Comparison of ENCODE assay signal across 8 cellular contexts in the genomic region with DNA sequence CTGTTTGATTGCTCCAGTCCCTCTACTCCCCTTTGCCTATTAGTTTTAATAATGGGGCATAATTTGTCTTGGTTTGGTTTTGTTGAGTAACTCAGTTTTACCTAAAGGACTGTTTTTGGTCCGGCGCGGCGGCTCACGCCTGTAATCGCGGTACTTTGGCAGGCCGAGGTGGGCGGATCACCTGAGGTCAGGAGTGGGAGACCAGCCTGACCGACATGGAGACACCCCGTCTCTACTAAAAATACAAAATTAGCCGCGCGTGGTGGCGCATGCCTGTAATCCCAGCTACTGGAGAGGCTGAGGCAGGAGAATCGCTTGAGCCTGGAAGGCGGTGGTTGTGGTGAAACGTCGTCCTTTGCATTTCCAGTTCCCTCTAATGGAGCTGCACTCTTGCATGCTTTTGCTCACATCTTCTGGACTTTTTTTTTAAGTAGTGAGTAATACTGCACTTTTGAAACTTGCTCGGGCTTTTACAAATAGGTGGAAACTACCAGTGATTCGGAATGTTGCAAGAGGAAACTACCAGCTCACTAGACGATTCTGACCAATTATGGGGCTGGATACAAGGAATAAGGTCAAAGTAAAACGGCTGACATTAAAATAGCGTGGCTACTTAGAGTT. TPM values are rescaled to one million over a fixed set of nuclear protein-coding genes. Genes with fewer than 3 reads are reported as not detected.
DNase-seq lines count a peak whose midpoint lies in the region; ATAC-seq, FAIRE-seq and TF ChIP-seq lines count a peak whose summit lies in the region.

No MANE protein-coding gene starts in this region.

- DNase-seq in T-helper 1 cell (no peak), OCI-LY7 (ENCODE audit: low spot score) (no peak), GM12878 (ENCODE audit: low read depth, low spot score) (peak; percentile 43), right lobe of liver (peak; percentile 43 to 62 (median 62)), KG1 (lab: John Stamatoyannopoulos, UW) (no peak)
- DNase-seq in stimulated activated effector memory CD8-positive, alpha-beta T cell treated with anti-CD3 and anti-CD28 coated beads, Interleukin-12 subunit alpha, Interleukin-12 subunit beta, amount 100 ng/mL, for 72 hours (ENCODE audit: low spot score in 2 of 2), result peak; percentile 12 to 67

- H3K4me1 Mint-ChIP-seq in T-helper 1 cell treated with Interleukin-12 subunit alpha and Interleukin-12 subunit beta and Interleukin-4 antibody, amounts not matched to agents 30 μg/mL and 1 μg/mL, for 36 hours (ENCODE audit: low read depth), result peaks cover 27% of the 10 kb centered on the region
- H3K4me1 Mint-ChIP-seq in stimulated activated effector memory CD8-positive, alpha-beta T cell treated with anti-CD3 and anti-CD28 coated beads, Interleukin-12 subunit alpha, Interleukin-12 subunit beta, amount 100 ng/mL, for 72 hours, result peaks cover 17% of the 10 kb centered on the region

- no peak for TF ChIP-seq EP300 in GM12878 (IDR thresholded peaks at IDR 0.05; ENCODE audit: borderline replicate concordance in 1 of 2, control insufficient read depth in 1 of 2, low read depth in 2 of 2, low read length in 2 of 2)

- H3K4me3 Mint-ChIP-seq in T-helper 1 cell treated with Interleukin-12 subunit alpha and Interleukin-12 subunit beta and Interleukin-4 antibody, amounts not matched to agents 30 μg/mL and 1 μg/mL, for 36 hours, result peak overlapping the region; percentile 79
- peak overlapping the region; percentile 85 for H3K4me3 Mint-ChIP-seq in stimulated activated effector memory CD8-positive, alpha-beta T cell treated with anti-CD3 and anti-CD28 coated beads, Interleukin-12 subunit alpha, Interleukin-12 subunit beta, amount 100 ng/mL, for 72 hours

- POLR2A ChIA-PET in OCI-LY7 (lab: Charles Lee), result interaction anchor here (0.6 to 1.2 kb wide), 5 partner anchors 22 to 74 kb away, joined by 3 to 4 read pairs (median 3); no protein-coding TSS in a partner anchor
- POLR2A ChIA-PET in GM12878 (lab: Charles Lee), result interaction anchor here (0.6 to 1.4 kb wide), 10 partner anchors 10 to 195 kb away, joined by 3 to 11 read pairs (median 7); a partner anchor contains a TSS

- H3K4me3 ChIP-seq in OCI-LY7 (ENCODE audit: low read depth, low read length, poor library complexity, severe bottlenecking) (peak overlapping the region; percentile 88), GM12878 (peak overlapping the region; percentile 52; the same call in 1 of the 2 replicates), right lobe of liver (peak overlapping the region in 2 of 3 donors; percentile 27 to 85)

- H3K36me3 Mint-ChIP-seq in T-helper 1 cell treated with Interleukin-12 subunit alpha and Interleukin-12 subunit beta and Interleukin-4 antibody, amounts not matched to agents 30 μg/mL and 1 μg/mL, for 36 hours (ENCODE audit: low read depth), result peaks cover 45% of the 10 kb centered on the region
- peaks cover 84% of the 10 kb centered on the region for H3K36me3 Mint-ChIP-seq in stimulated activated effector memory CD8-positive, alpha-beta T cell treated with anti-CD3 and anti-CD28 coated beads, Interleukin-12 subunit alpha, Interleukin-12 subunit beta, amount 100 ng/mL, for 72 hours

- no peaks in the 10 kb centered on the region for H4K20me1 ChIP-seq in OCI-LY7 (ENCODE audit: insufficient read depth, low read length)
- no peaks in the 10 kb centered on the region; the same call in 1 of the 2 replicates for H4K20me1 ChIP-seq in GM12878 (ENCODE audit: control insufficient read depth, insufficient read depth)

- SMC1A ChIA-PET in GM12878 (lab: Charles Lee; ENCODE audit: uncharacterized antibody, unreplicated experiment), result interaction anchor here (0.6 to 3.4 kb wide), 10 partner anchors 8 to 393 kb away, joined by 3 to 12 read pairs (median 4); a partner anchor contains a TSS

- BruUV-seq in OCI-LY7 (replicated peaks; lab: Mats Ljungman, UMichigan) (no TSS peak), GM12878 (replicated peaks; lab: Mats Ljungman, UMichigan) (TSS peak; percentile 77)

- peak overlapping the region; percentile 70 for H3K4me2 ChIP-seq in OCI-LY7 (ENCODE audit: low read length)
- peak overlapping the region; percentile 72 for H3K4me2 ChIP-seq in GM12878 (ENCODE audit: control insufficient read depth, insufficient read depth)

- in situ Hi-C loops in GM12878 (cut with MboI), result no loop called here

- H3K27me3 Mint-ChIP-seq in T-helper 1 cell treated with Interleukin-12 subunit alpha and Interleukin-12 subunit beta and Interleukin-4 antibody, amounts not matched to agents 30 μg/mL and 1 μg/mL, for 36 hours (ENCODE audit: low read depth), result no peaks in the 10 kb centered on the region

- H3K9me3 ChIP-seq in OCI-LY7 (ENCODE audit: low read length) (no peaks in the 10 kb centered on the region), GM12878 (replicated peaks; ENCODE audit: control insufficient read depth, insufficient read depth, low read length) (no peaks in the 10 kb centered on the region), right lobe of liver (no peaks in the 10 kb centered on the region)

- no peak for TF ChIP-seq RAD21 in GM12878 (IDR thresholded peaks at IDR 0.05; ENCODE audit: insufficient read depth, low read depth, low read length)

- peak overlapping the region; percentile 65; the same call in 1 of the 2 replicates for H2AFZ ChIP-seq in OCI-LY7 (ENCODE audit: low read length)
- peak overlapping the region; percentile 0; the same call in 1 of the 2 replicates for H2AFZ ChIP-seq in GM12878 (ENCODE audit: control insufficient read depth, low read depth, low read length)

- FAIRE-seq in GM12878 (lab: Jason Lieb, UNC), result no peak

- H3K79me2 ChIP-seq in OCI-LY7 (ENCODE audit: insufficient read depth, low read depth, low read length) (peaks cover 36% of the 10 kb centered on the region), GM12878 (ENCODE audit: control insufficient read depth, insufficient read depth, low read length) (peaks cover 39% of the 10 kb centered on the region)

- H3K9ac ChIP-seq in GM12878 (ENCODE audit: control insufficient read depth, insufficient read depth, low read length), result peak overlapping the region; percentile 56; the same call in 1 of the 2 replicates

- H3K9me3 Mint-ChIP-seq in T-helper 1 cell treated with Interleukin-12 subunit alpha and Interleukin-12 subunit beta and Interleukin-4 antibody, amounts not matched to agents 30 μg/mL and 1 μg/mL, for 36 hours, result no peaks in the 10 kb centered on the region
- H3K9me3 Mint-ChIP-seq in stimulated activated effector memory CD8-positive, alpha-beta T cell treated with anti-CD3 and anti-CD28 coated beads, Interleukin-12 subunit alpha, Interleukin-12 subunit beta, amount 100 ng/mL, for 72 hours, result no peaks in the 10 kb centered on the region

- peaks cover 64% of the 10 kb centered on the region for H3K36me3 ChIP-seq in OCI-LY7 (ENCODE audit: insufficient read depth, low read length)
- H3K36me3 ChIP-seq in GM12878 (ENCODE audit: control insufficient read depth in 2 of 2, insufficient read depth in 2 of 2, low read length in 1 of 2), result peaks cover 7 to 32% of the 10 kb centered on the region in 2 experiments
- H3K36me3 ChIP-seq in right lobe of liver, result peaks cover 0 to 40% (median 25%) of the 10 kb centered on the region in 4 donors

- ATAC-seq in HG02885 (IDR thresholded peaks at IDR 0.05; ENCODE audit: poor library complexity, unreplicated experiment), result peak; percentile 16
- peak; percentile 49 for ATAC-seq in GM12878
- peak; percentile 1 to 31 (median 22) for ATAC-seq in right lobe of liver
- ATAC-seq in stimulated activated effector memory CD8-positive, alpha-beta T cell treated with anti-CD3 and anti-CD28 coated beads, Interleukin-12 subunit alpha, Interleukin-12 subunit beta, amount 100 ng/mL, for 72 hours, result peak; percentile 55

- WGBS in GM12878 (ENCODE audit: insufficient coverage, insufficient replicate concordance, low lambda C conversion rate, missing lambda C conversion rate), result under 1% methylated on average over 24 of the region's 24 CpGs
- WGBS in right lobe of liver (ENCODE audit: insufficient coverage, low coverage, low lambda C conversion rate, missing lambda C conversion rate), result 47% methylated on average over 23 of the region's 24 CpGs

- H3K27me3 ChIP-seq in GM12878 (replicated peaks in 1 of 2; ENCODE audit: control insufficient read depth in 2 of 2, insufficient read depth in 2 of 2, low read length in 1 of 2), result no peaks in the 10 kb centered on the region
- no peaks in the 10 kb centered on the region for H3K27me3 ChIP-seq in right lobe of liver

- intact Hi-C loops in OCI-LY7 (cut with micrococcal nuclease; ENCODE audit: unreplicated experiment) (loop anchor here (1.0 to 5.0 kb wide), 4 partner anchors 34 to 109 kb away; a partner anchor contains a TSS), GM12878 (cut with micrococcal nuclease; ENCODE audit: unreplicated experiment) (loop anchor here (2.0 kb wide), 1 partner anchor 33 kb away; a partner anchor contains a TSS), right lobe of liver (cut with DNase I) (no loop called here)

- RAD21 ChIA-PET in GM12878 (lab: Charles Lee; ENCODE audit: unreplicated experiment), result interaction anchor here (0.7 to 2.2 kb wide), 8 partner anchors 28 to 175 kb away, joined by 3 to 7 read pairs (median 4); a partner anchor contains a TSS

- H3K4me1 ChIP-seq in OCI-LY7 (ENCODE audit: insufficient read depth, low read length, poor library complexity, severe bottlenecking) (peaks cover 17% of the 10 kb centered on the region), GM12878 (ENCODE audit: control insufficient read depth, insufficient read depth, low read length) (peaks cover 6% of the 10 kb centered on the region; the same call in 1 of the 2 replicates), right lobe of liver (peaks cover 0 to 39% (median 0%) of the 10 kb centered on the region in 4 donors)

- TF ChIP-seq CTCF in OCI-LY7 (conservative IDR thresholded peaks at IDR 0.05; ENCODE audit: low read length) (no peak), GM12878 (IDR thresholded peaks at IDR 0.05 in 2 of 3, conservative IDR thresholded peaks at IDR 0.05 in 1 of 3; ENCODE audit: control insufficient read depth in 2 of 3, extremely low read depth in 1 of 3, insufficient read depth in 1 of 3, low read depth in 3 of 3, low read length in 3 of 3) (no peak), right lobe of liver (IDR thresholded peaks at IDR 0.05) (no peak)

- no peak for TF ChIP-seq POLR2A in GM12878 (IDR thresholded peaks at IDR 0.05; ENCODE audit: low read depth, low read length)
- TF ChIP-seq POLR2A in right lobe of liver (IDR thresholded peaks at IDR 0.05), result no peak

- peak overlapping the region; percentile 88 for H3K27ac Mint-ChIP-seq in T-helper 1 cell treated with Interleukin-12 subunit alpha and Interleukin-12 subunit beta and Interleukin-4 antibody, amounts not matched to agents 30 μg/mL and 1 μg/mL, for 36 hours
- H3K27ac Mint-ChIP-seq in stimulated activated effector memory CD8-positive, alpha-beta T cell treated with anti-CD3 and anti-CD28 coated beads, Interleukin-12 subunit alpha, Interleukin-12 subunit beta, amount 100 ng/mL, for 72 hours, result peak overlapping the region; percentile 89

- H3K27ac ChIP-seq in OCI-LY7 (ENCODE audit: low read depth, low read length, poor library complexity, severe bottlenecking), result peak overlapping the region; percentile 41
- H3K27ac ChIP-seq in GM12878 (ENCODE audit: control insufficient read depth, insufficient read depth), result peak overlapping the region; percentile 83
- H3K27ac ChIP-seq in right lobe of liver, result peak overlapping the region; percentile 33 to 94 (median 91)

- CTCF ChIA-PET in OCI-LY7 (lab: Charles Lee; ENCODE audit: unreplicated experiment) (no interaction called here), GM12878 (lab: Yijun Ruan, JAX) (interaction anchor here (0.7 to 4.2 kb wide), 6 partner anchors 27 to 243 kb away, joined by 3 to 25 read pairs (median 4); no protein-coding TSS in a partner anchor)

- no peaks in the 10 kb centered on the region for H3K9me2 ChIP-seq in OCI-LY7 (ENCODE audit: insufficient read depth, low read length)

RNA-seq across cellular contexts. Expression of a gene that starts 0.7 kb away (rescaled TPM):
- total RNA-seq in OCI-LY7 (2014; rRNA removed; shearing (Covaris generic)), result 12.1 and 17.0 TPM in 2 replicates
- total RNA-seq in OCI-LY7 (2022) (27.4 and 31.4 TPM in 2 replicates), GM12878 (2014; rRNA removed) (9.1 and 16.4 TPM in 2 replicates), GM12878 (2014; rRNA removed; fragmentation: Illumina TruSeq; extraction: Trizol) (7.4 and 7.9 TPM in 2 replicates), GM12878 (2021) (23.1 and 23.9 TPM in 2 replicates), right lobe of liver (1 to 10 TPM; 6.2 to 8.8 (median 8.0) TPM)
- total RNA-seq in GM12878 (2013; cell fraction: nucleolus; rRNA removed), result 22.7 and 24.8 TPM in 2 replicates
- 5.3 TPM for polyA plus RNA-seq in GM12878 (2011; ENCODE audit: low read depth)
- polyA plus RNA-seq in GM12878 (2011; rRNA removed) (3.4 and 6.5 TPM in 2 replicates), GM12878 (2014; fragmentation: Illumina TruSeq; extraction: Trizol) (13.8 and 17.2 TPM in 2 replicates), GM12878 (2014; fragmentation: Nextera tagmentation; extraction: Ambion mirVana) (1 to 10 TPM in 1 of 2 experiments, under 1 TPM in 1; 0.42 to 1.2 TPM), GM12878 (2014; rRNA removed) (19.5 and 21.1 TPM in 2 replicates), GM12878 (2016; fragmentation: Nextera tagmentation; extraction: Ambion mirVana) (1 to 10 TPM; 7.0 to 7.1 TPM)
- 6.6 and 7.5 TPM in 2 replicates for polyA plus RNA-seq in GM12878 (2011; cell fraction: cytosol; rRNA removed)
- polyA plus RNA-seq in GM12878 (2011; cell fraction: nucleus; rRNA removed), result 14.3 and 16.4 TPM in 2 replicates
- 9.6 and 11.2 TPM in 2 replicates for polyA plus RNA-seq in GM12878 (2012)
- 6.3 and 7.7 TPM in 2 replicates for polyA minus RNA-seq in GM12878 (2011; rRNA and poly(A)+ RNA removed)
- polyA minus RNA-seq in GM12878 (2011; cell fraction: cytosol; rRNA and poly(A)+ RNA removed), result 4.1 and 5.6 TPM in 2 replicates
- polyA minus RNA-seq in GM12878 (2011; cell fraction: nucleus; rRNA and poly(A)+ RNA removed), result 7.6 and 16.6 TPM in 2 replicates

RNA-seq across cellular contexts. Expression of a gene that starts 33.1 kb away (rescaled TPM):
- 164 and 256 TPM in 2 replicates for total RNA-seq in OCI-LY7 (2014; rRNA removed; shearing (Covaris generic))
- total RNA-seq in OCI-LY7 (2022), result 412 and 451 TPM in 2 replicates
- 285 and 287 TPM in 2 replicates for total RNA-seq in GM12878 (2013; cell fraction: nucleolus; rRNA removed)
- total RNA-seq in GM12878 (2014; rRNA removed), result 259 and 322 TPM in 2 replicates
- 416 and 430 TPM in 2 replicates for total RNA-seq in GM12878 (2014; rRNA removed; fragmentation: Illumina TruSeq; extraction: Trizol)
- 550 and 555 TPM in 2 replicates for total RNA-seq in GM12878 (2021)
- 328 TPM for polyA plus RNA-seq in GM12878 (2011; ENCODE audit: low read depth)
- polyA plus RNA-seq in GM12878 (2011; rRNA removed), result 602 and 605 TPM in 2 replicates
- 137 and 177 TPM in 2 replicates for polyA plus RNA-seq in GM12878 (2011; cell fraction: cytosol; rRNA removed)
- polyA plus RNA-seq in GM12878 (2011; cell fraction: nucleus; rRNA removed), result 109 and 125 TPM in 2 replicates
- polyA plus RNA-seq in GM12878 (2012), result 303 and 419 TPM in 2 replicates
- 393 and 480 TPM in 2 replicates for polyA plus RNA-seq in GM12878 (2014; fragmentation: Illumina TruSeq; extraction: Trizol)
- polyA plus RNA-seq in GM12878 (2014; fragmentation: Nextera tagmentation; extraction: Ambion mirVana), result 100 to 1,000 TPM in 1 of 2 experiments, 10 to 100 TPM in 1; 78.2 to 139 TPM
- 261 and 326 TPM in 2 replicates for polyA plus RNA-seq in GM12878 (2014; rRNA removed)
- 100 to 1,000 TPM; 433 to 469 TPM for polyA plus RNA-seq in GM12878 (2016; fragmentation: Nextera tagmentation; extraction: Ambion mirVana)
- polyA minus RNA-seq in GM12878 (2011; rRNA and poly(A)+ RNA removed), result 439 and 652 TPM in 2 replicates
- polyA minus RNA-seq in GM12878 (2011; cell fraction: cytosol; rRNA and poly(A)+ RNA removed), result 262 and 309 TPM in 2 replicates
- polyA minus RNA-seq in GM12878 (2011; cell fraction: nucleus; rRNA and poly(A)+ RNA removed), result 71.2 and 97.1 TPM in 2 replicates
- 100 to 1,000 TPM; 363 to 606 (median 456) TPM for total RNA-seq in right lobe of liver

RNA-seq across cellular contexts. Expression of a gene that starts 51.1 kb away (rescaled TPM):
- 0.21 TPM in 1 of 2 replicates, not detected in the other for total RNA-seq in OCI-LY7 (2014; rRNA removed; shearing (Covaris generic))
- total RNA-seq in OCI-LY7 (2022) (not detected in 2 replicates), GM12878 (2014; rRNA removed) (0.56 and 0.93 TPM in 2 replicates), GM12878 (2014; rRNA removed; fragmentation: Illumina TruSeq; extraction: Trizol) (not detected in 2 replicates), GM12878 (2021) (not detected in 2 replicates), right lobe of liver (not detected)
- total RNA-seq in GM12878 (2013; cell fraction: nucleolus; rRNA removed), result 2.6 and 2.7 TPM in 2 replicates
- not detected for polyA plus RNA-seq in GM12878 (2011; ENCODE audit: low read depth)
- polyA plus RNA-seq in GM12878 (2011; rRNA removed) (0.10 TPM in 1 of 2 replicates, not detected in the other), GM12878 (2014; fragmentation: Illumina TruSeq; extraction: Trizol) (not detected in 2 replicates), GM12878 (2014; fragmentation: Nextera tagmentation; extraction: Ambion mirVana) (not detected), GM12878 (2014; rRNA removed) (0.18 and 0.25 TPM in 2 replicates), GM12878 (2016; fragmentation: Nextera tagmentation; extraction: Ambion mirVana) (1 to 10 TPM in 1 of 2 experiments, under 1 TPM in 1; 0.47 to 1.2 TPM)
- 0.07 and 0.23 TPM in 2 replicates for polyA plus RNA-seq in GM12878 (2011; cell fraction: cytosol; rRNA removed)
- 0.32 and 1.3 TPM in 2 replicates for polyA plus RNA-seq in GM12878 (2011; cell fraction: nucleus; rRNA removed)
- 0.69 and 0.93 TPM in 2 replicates for polyA plus RNA-seq in GM12878 (2012)
- 0.41 TPM in 1 of 2 replicates, not detected in the other for polyA minus RNA-seq in GM12878 (2011; rRNA and poly(A)+ RNA removed)
- not detected in 2 replicates for polyA minus RNA-seq in GM12878 (2011; cell fraction: cytosol; rRNA and poly(A)+ RNA removed)
- polyA minus RNA-seq in GM12878 (2011; cell fraction: nucleus; rRNA and poly(A)+ RNA removed), result 2.7 and 3.0 TPM in 2 replicates

Comparison
In these comparisons a context has a peak if more than half of its experiments do, and no peak if none do; other contexts are left out.
1. DNase-seq: peak in GM12878 (single experiment), right lobe of liver (3 of 3) and stimulated activated effector memory CD8-positive, alpha-beta T cell treated with anti-CD3 and anti-CD28 coated beads, Interleukin-12 subunit alpha, Interleukin-12 subunit beta, amount 100 ng/mL, for 72 hours (2 of 2); none in T-helper 1 cell (0 of 5), OCI-LY7 (single experiment) and KG1 (single experiment).
2. H3K27ac ChIP-seq: peak in every context shown above with its lines; median percentile 91 in right lobe of liver; 83 in GM12878; 41 in OCI-LY7.
3. intact Hi-C loops: an anchor here in OCI-LY7 (1.0 to 5.0 kb wide) and GM12878 (2.0 kb wide); none called in right lobe of liver.
4. Peak in every context shown above with its lines, with median percentiles within 50 percentile points of each other: ATAC-seq and H3K4me3 ChIP-seq.